ENCODE assay signal across 8 cellular contexts in the genomic region with DNA sequence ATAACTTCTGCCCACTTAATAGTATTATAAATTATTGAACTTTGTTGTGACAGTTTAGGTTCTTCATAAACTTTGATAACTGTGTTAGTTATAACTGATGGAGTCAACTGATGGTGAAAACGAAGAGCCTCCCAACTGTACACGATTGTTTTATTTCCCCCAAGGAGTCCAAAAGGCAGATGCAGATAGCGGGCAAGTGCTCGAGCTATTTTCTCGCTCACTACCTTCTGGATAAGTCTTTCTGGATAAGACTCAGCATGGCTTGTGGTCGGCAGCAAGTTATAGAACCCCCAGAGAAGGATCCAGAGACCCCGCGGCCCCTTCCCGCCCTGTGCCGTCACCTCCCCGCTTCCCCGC. TPM values are rescaled to one million over a fixed set of nuclear protein-coding genes. Genes with fewer than 3 reads are reported as not detected.
A peak's percentile ranks its signal among the peaks of the same experiment; 100 is the strongest.
DNase-seq lines count a peak whose midpoint lies in the region; ATAC-seq and TF ChIP-seq lines count a peak whose summit lies in the region.

No MANE protein-coding gene starts in this region.

- WGBS in sigmoid colon, 2 donors, result 0 to 1% methylated on average over 12 of the region's 12 CpGs

- H3K27me3 ChIP-seq in HAP-1 (ENCODE audit: low read depth) (no peaks in the 10 kb centered on the region), RWPE2 (ENCODE audit: insufficient read depth, poor library complexity, severe bottlenecking) (no peaks in the 10 kb centered on the region), sigmoid colon (no peaks in the 10 kb centered on the region)

- H3K27ac ChIP-seq in RWPE2 (ENCODE audit: poor library complexity, severe bottlenecking), result peak overlapping the region; percentile 67
- H3K27ac ChIP-seq in sigmoid colon, result peak overlapping the region; percentile 84 to 91 (median 89)

- no peak for TF ChIP-seq EP300 in sigmoid colon (IDR thresholded peaks at IDR 0.05)

- TF ChIP-seq POLR2A in sigmoid colon (IDR thresholded peaks at IDR 0.05), result no peak

- H3K9ac ChIP-seq in ES-I3 (ENCODE audit: low read depth, low read length), result peak overlapping the region; percentile 94

- H3K4me1 ChIP-seq in ES-I3 (ENCODE audit: insufficient read depth, low read length) (no peaks in the 10 kb centered on the region), HAP-1 (peaks cover 15% of the 10 kb centered on the region), RWPE2 (ENCODE audit: insufficient read depth, poor library complexity, severe bottlenecking) (peaks cover 12% of the 10 kb centered on the region), sigmoid colon (peaks cover 0 to 29% (median 21%) of the 10 kb centered on the region in 4 donors)

- intact Hi-C loops in sigmoid colon (cut with DNase I), result no loop called here

- H3K9me3 ChIP-seq in ES-I3 (ENCODE audit: control insufficient read depth, insufficient read depth, low read length) (no peaks in the 10 kb centered on the region), HAP-1 (no peaks in the 10 kb centered on the region), RWPE2 (ENCODE audit: severe bottlenecking) (no peaks in the 10 kb centered on the region), sigmoid colon (no peaks in the 10 kb centered on the region)

- ATAC-seq in RWPE2 (ENCODE audit: low read depth) (no peak), GM19397 (IDR thresholded peaks at IDR 0.05; ENCODE audit: unreplicated experiment) (no peak)

- in situ Hi-C loops in HAP-1 (cut with MboI; ENCODE audit: low sequenced_read_pairs), result no loop called here

- H3K4me3 ChIP-seq in HAP-1 (peak overlapping the region; percentile 41), RWPE2 (ENCODE audit: severe bottlenecking) (peak overlapping the region; percentile 72), sigmoid colon (peak overlapping the region; percentile 60 to 79 (median 70))

- DNase-seq in HAP-1 (ENCODE audit: low spot score in 2 of 2) (peak in 1 of 2 experiments; percentile 36), RWPE2 (ENCODE audit: low spot score) (no peak), fibroblast of peridontal ligament (ENCODE audit: extremely low read depth) (peak; percentile 41), sigmoid colon (no peak), anterior cingulate cortex (lab: John Stamatoyannopoulos, UW) (no peak), NCI-H82 treated with DMSO at 0.1 percent for 48 hours (lab: John Stamatoyannopoulos, UW; ENCODE audit: unreplicated experiment) (no peak)

- H3K36me3 ChIP-seq in ES-I3 (ENCODE audit: insufficient read depth, low read length), result no peaks in the 10 kb centered on the region
- H3K36me3 ChIP-seq in HAP-1 (replicated peaks), result peaks cover 12% of the 10 kb centered on the region
- H3K36me3 ChIP-seq in RWPE2 (ENCODE audit: low read depth), result peaks cover 13% of the 10 kb centered on the region
- H3K36me3 ChIP-seq in sigmoid colon, result peaks cover 0 to 10% (median 2%) of the 10 kb centered on the region in 4 donors

- no peak for TF ChIP-seq CTCF in RWPE2 (IDR thresholded peaks at IDR 0.05; ENCODE audit: poor library complexity, severe bottlenecking)
- TF ChIP-seq CTCF in sigmoid colon (IDR thresholded peaks at IDR 0.05), result no peak

RNA-seq across cellular contexts. Expression of gene GCFC2, which starts 0.5 kb away (rescaled TPM):
- 10 to 100 TPM; 22.2 to 35.5 (median 29.4) TPM for total RNA-seq in sigmoid colon
- polyA plus RNA-seq in sigmoid colon, result 10 to 100 TPM in 2 of 3 donors, 1 to 10 TPM in 1; 8.1 to 15.0 (median 10.6) TPM
